Comparison of ENCODE assay signal across 23 cellular contexts in the genomic region with DNA sequence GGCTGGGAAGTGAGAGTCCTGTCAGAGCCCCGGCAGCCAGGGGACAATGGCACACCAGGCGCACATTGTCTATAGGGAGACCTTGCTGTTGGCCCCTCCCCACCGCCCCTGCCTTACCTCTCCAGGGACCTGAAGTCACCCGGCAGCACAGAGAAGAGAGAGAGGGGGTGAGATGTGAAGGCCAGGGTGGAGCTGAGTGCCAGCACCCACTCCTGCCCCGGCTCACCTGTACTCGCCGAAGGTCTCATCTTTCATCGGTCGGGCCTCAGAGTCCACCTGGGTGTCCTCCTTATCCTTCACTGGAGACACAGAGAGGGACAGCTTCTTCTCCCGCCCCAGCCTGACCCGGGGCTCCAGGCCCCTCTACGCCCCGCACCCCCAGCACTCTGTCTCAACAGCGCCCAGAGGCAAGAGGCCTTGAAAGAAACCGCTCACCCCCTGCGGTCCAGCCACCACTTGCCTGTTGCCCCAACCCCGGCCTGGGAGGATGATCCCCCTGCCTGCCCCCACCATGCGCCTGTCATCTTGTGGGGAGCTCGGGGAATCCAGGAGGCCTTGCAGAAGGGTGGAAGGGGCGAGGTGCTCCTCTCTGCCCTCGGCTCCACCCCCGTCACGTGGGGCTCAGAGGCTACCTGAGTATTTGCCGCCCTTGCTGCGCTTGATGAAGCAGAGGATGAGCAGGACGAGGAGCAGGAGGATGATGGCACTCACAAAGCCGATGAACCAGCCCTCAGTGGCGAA. TPM values are rescaled to one million over a fixed set of nuclear protein-coding genes. Genes with fewer than 3 reads are reported as not detected.
A peak's percentile ranks its signal among the peaks of the same experiment; 100 is the strongest.
DNase-seq lines count a peak whose midpoint lies in the region; ATAC-seq and TF ChIP-seq lines count a peak whose summit lies in the region.
"Had no signal": no experiment of that assay in that cellular context is flagged by ENCODE, and none has a peak within 500 bp of the region (broad histone marks: within the 10 kb centered on the region; RNA-seq: fewer than 3 reads in every experiment).

No MANE protein-coding gene starts in this region.

- in situ Hi-C loops in GM13976 (cut with MboI; ENCODE audit: low sequenced_read_pairs, unreplicated experiment): no loop called here

- H3K4me1 ChIP-seq in PC-3 (ENCODE audit: insufficient read depth, low read length) (no peaks in the 10 kb centered on the region), tibial nerve (no peaks in the 10 kb centered on the region)
- H3K4me1 ChIP-seq: A549, HAP-1 had no signal

- DNase-seq in AG08396 (ENCODE audit: low spot score): peak; percentile 8
- DNase-seq in GM13976 (ENCODE audit: low spot score): peak; percentile 15
- DNase-seq in WERI-Rb-1: peak; percentile 23
- DNase-seq in mesenteric fat pad (ENCODE audit: low spot score): peak; percentile 79
- no peak for DNase-seq in putamen (ENCODE audit: low spot score)
- no peak for DNase-seq in PC-3
- DNase-seq in tibial nerve (ENCODE audit: low spot score in 2 of 2): no peak
- DNase-seq: MM.1S, NCI-H1092, NCI-H1694, NCI-H2081 treated with DMSO at 0.1 percent for 48 hours, NCI-H510A, NCI-H748 treated with DMSO at 0.1 percent for 48 hours, OCI-M1, RPMI8226, SHP77 treated with DMSO at 0.1 percent for 48 hours had no signal

- H3K4me2 ChIP-seq in PC-3 (ENCODE audit: low read length): no peak overlapping the region
- H3K4me2 ChIP-seq: A549 had no signal

- 80 to 83% methylated on average over 6 to 27 of the region's 28 CpGs for WGBS in tibial nerve, 2 donors

- H3K4me3 ChIP-seq in WERI-Rb-1 (ENCODE audit: low read depth, low read length) (no peak overlapping the region), PC-3 (ENCODE audit: low read length) (no peak overlapping the region), tibial nerve (no peak overlapping the region)
- H3K4me3 ChIP-seq: A549, HAP-1 had no signal

- TF ChIP-seq CTCF in GM13976 (IDR thresholded peaks at IDR 0.05; ENCODE audit: borderline replicate concordance, control extremely low read depth, extremely low read depth, insufficient read depth, missing control alignments): no peak
- TF ChIP-seq CTCF in WERI-Rb-1 (IDR thresholded peaks at IDR 0.05; ENCODE audit: low read depth, low read length): no peak
- TF ChIP-seq CTCF in PC-3 (conservative IDR thresholded peaks at IDR 0.05; ENCODE audit: low read depth, low read length): no peak
- no peak for TF ChIP-seq CTCF in tibial nerve (IDR thresholded peaks at IDR 0.05)

- H3F3A ChIP-seq in PC-3 (ENCODE audit: low read length, unreplicated experiment): no peaks in the 10 kb centered on the region

- peaks cover 4% of the 10 kb centered on the region for H3K9me3 ChIP-seq in WERI-Rb-1 (ENCODE audit: severe bottlenecking)
- no peaks in the 10 kb centered on the region for H3K9me3 ChIP-seq in PC-3 (ENCODE audit: low read length)
- H3K9me3 ChIP-seq in tibial nerve: no peaks in the 10 kb centered on the region
- H3K9me3 ChIP-seq: A549, HAP-1 had no signal

- no peak for ATAC-seq in GM19455 (IDR thresholded peaks at IDR 0.05; ENCODE audit: unreplicated experiment)
- ATAC-seq in PC-3: no peak
- ATAC-seq: A549 had no signal

- H3K36me3 ChIP-seq in WERI-Rb-1: peaks cover 60% of the 10 kb centered on the region
- H3K36me3 ChIP-seq in PC-3 (ENCODE audit: low read depth, low read length): no peaks in the 10 kb centered on the region
- H3K36me3 ChIP-seq in tibial nerve: no peaks in the 10 kb centered on the region
- H3K36me3 ChIP-seq: HAP-1 had no signal

- no peak for TF ChIP-seq EP300 in tibial nerve (IDR thresholded peaks at IDR 0.05)

- H3K9me2 ChIP-seq in PC-3 (replicated peaks; ENCODE audit: low read length): no peaks in the 10 kb centered on the region

- CTCF ChIA-PET in PC-3 (lab: Charles Lee): no interaction called here

- H3K27me3 ChIP-seq in WERI-Rb-1 (ENCODE audit: insufficient read depth, low read depth, severe bottlenecking) (peaks cover 23% of the 10 kb centered on the region), PC-3 (ENCODE audit: low read length) (peaks cover 14% of the 10 kb centered on the region; the same call in 1 of the 2 replicates), tibial nerve (peaks cover 0 to 17% of the 10 kb centered on the region in 2 donors)

- TF ChIP-seq POLR2A in tibial nerve (IDR thresholded peaks at IDR 0.05): no peak

- POLR2A ChIA-PET in PC-3 (lab: Charles Lee; ENCODE audit: unreplicated experiment): no interaction called here

- H3K9ac ChIP-seq in PC-3 (ENCODE audit: low read length): no peak overlapping the region

- H3K79me2 ChIP-seq in PC-3 (ENCODE audit: low read length): no peaks in the 10 kb centered on the region

- BruUV-seq in PC-3 (replicated peaks; lab: Mats Ljungman, UMichigan): no TSS peak

- peak overlapping the region; percentile 59 for H3K27ac ChIP-seq in WERI-Rb-1
- H3K27ac ChIP-seq in PC-3 (ENCODE audit: low read length): no peak overlapping the region
- H3K27ac ChIP-seq in tibial nerve: no peak overlapping the region
- H3K27ac ChIP-seq: A549, HL-60 had no signal

- intact Hi-C loops in PC-3 (cut with micrococcal nuclease): no loop called here

- no peak overlapping the region for H2AFZ ChIP-seq in PC-3 (ENCODE audit: low read length)

- no peaks in the 10 kb centered on the region for H4K20me1 ChIP-seq in PC-3 (ENCODE audit: low read length)

RNA-seq across cellular contexts. Expression of a gene that starts 22.6 kb away (rescaled TPM):
- total RNA-seq in mesenteric fat pad (2.4 TPM), PC-3 (2014; rRNA removed) (5.2 and 11.2 TPM in 2 replicates), tibial nerve (10 to 100 TPM; 23.7 to 53.7 (median 46.3) TPM)

RNA-seq across cellular contexts. Expression of a gene that starts 33.1 kb away (rescaled TPM):
- total RNA-seq in mesenteric fat pad (2.5 TPM), PC-3 (2014; rRNA removed) (0.26 and 0.63 TPM in 2 replicates), tibial nerve (10 to 100 TPM; 19.9 to 24.6 (median 21.2) TPM)

RNA-seq across cellular contexts. Expression of a gene that starts 41.1 kb away (rescaled TPM):
- total RNA-seq in mesenteric fat pad: 7.2 TPM
- not detected in 2 replicates for total RNA-seq in PC-3 (2014; rRNA removed)
- total RNA-seq in tibial nerve: 1 to 10 TPM; 2.1 to 9.3 (median 5.7) TPM
- total RNA-seq: HT1080; LHCN-M2; T-helper 1 cell treated with Interleukin-12 subunit alpha and Interleukin-12 subunit beta and Interleukin-4 antibody, amounts not matched to agents 30 ng/mL and 1 ng/mL, for 36 hours had no signal

Comparison
In these comparisons a context has a peak if more than half of its experiments do, and no peak if none do; other contexts are left out.
1. DNase-seq: peak in AG08396 (single experiment), GM13976 (single experiment), WERI-Rb-1 (single experiment) and mesenteric fat pad (single experiment); none in putamen (single experiment), PC-3 (single experiment) and tibial nerve (0 of 2).